Comparison of ENCODE assay signal across 23 cellular contexts in genomic region chr6:157838718-157839430, GRCh38. TPM values are rescaled to one million over a fixed set of nuclear protein-coding genes. Genes with fewer than 3 reads are reported as not detected.
DNase-seq lines count a peak whose midpoint lies in the region; ATAC-seq and TF ChIP-seq lines count a peak whose summit lies in the region.
"Had no signal": no experiment of that assay in that cellular context is flagged by ENCODE, and none has a peak within 500 bp of the region (broad histone marks: within the 10 kb centered on the region; RNA-seq: fewer than 3 reads in every experiment).

No MANE protein-coding gene starts in this region.

- H3K27me3 ChIP-seq in Panc1 (ENCODE audit: control insufficient read depth, insufficient read depth, low read length) (no peaks in the 10 kb centered on the region), neuronal stem cell (ENCODE audit: control insufficient read depth in 3 of 3, insufficient read depth in 3 of 3, low read depth in 1 of 3, low read length in 3 of 3) (no peaks in the 10 kb centered on the region)
- H3K27me3 ChIP-seq: testis had no signal

- H3K4me3 Mint-ChIP-seq in activated T-cell treated with anti-CD3 and anti-CD28 coated beads, Interleukin-2, amount 50 U/mL, for 72 hours: no peak overlapping the region
- H3K4me3 Mint-ChIP-seq in activated T-cell treated with anti-CD3 and anti-CD28 coated beads, Interleukin-2, amount 50 U/mL, for 24 hours: no peak overlapping the region
- H3K4me3 Mint-ChIP-seq in stimulated activated naive B cell treated with anti-CD40 and anti-IgM and Interleukin-4, amounts not matched to agents 10 μg/mL and 1 μg/mL and 100 μg/mL, for 72 hours: peak overlapping the region in 1 of 2 donors; percentile 8
- H3K4me3 Mint-ChIP-seq: activated B cell treated with CpG ODN at 0.5 μM for 24 hours; activated CD4-positive, alpha-beta T cell treated with anti-CD3 and anti-CD28 coated beads, Interleukin-2, amount 10 ng/mL, durations not matched to agents 7 days and 5 days; activated CD8-positive, alpha-beta memory T cell treated with anti-CD3 and anti-CD28 coated beads, Interleukin-2, amount 10 ng/mL, durations not matched to agents 7 days and 5 days; memory B cell had no signal

- peaks cover 7% of the 10 kb centered on the region for H3K79me1 ChIP-seq in neuronal stem cell (ENCODE audit: low read depth, low read length)

- no peak overlapping the region for H4K8ac ChIP-seq in neuronal stem cell (ENCODE audit: low read depth, low read length)

- no peak overlapping the region for H2BK5ac ChIP-seq in neuronal stem cell (ENCODE audit: low read length)

- H3K9me3 ChIP-seq in Panc1 (ENCODE audit: control insufficient read depth, insufficient read depth, low read depth, low read length) (no peaks in the 10 kb centered on the region), neuronal stem cell (replicated peaks in 1 of 2; ENCODE audit: control insufficient read depth in 2 of 2, insufficient read depth in 1 of 2, low read depth in 1 of 2, low read length in 2 of 2) (peaks cover 0 to 3% of the 10 kb centered on the region in 2 donors)
- H3K9me3 ChIP-seq: testis had no signal

- no peak overlapping the region for H2AK5ac ChIP-seq in neuronal stem cell (ENCODE audit: low read depth, low read length)

- CTCF ChIA-PET in Panc1 (lab: Charles Lee): interaction anchor here (0.6 to 0.7 kb wide), 2 partner anchors 12 to 77 kb away, joined by 3 to 4 read pairs; no protein-coding TSS in a partner anchor

- POLR2A ChIA-PET in Panc1 (lab: Charles Lee): no interaction called here

- in situ Hi-C loops in Panc1 (cut with HindIII; ENCODE audit: low pct_unique_long_range_greater_than_20kb, low sequenced_read_pairs): no loop called here

- WGBS in neuronal stem cell (ENCODE audit: extremely low coverage in 2 of 2, insufficient read length in 2 of 2, insufficient replicate concordance in 1 of 2), 2 donors: no CpG with 5 or more reads among the region's 5 CpGs

- intact Hi-C loops in Panc1 (cut with micrococcal nuclease; ENCODE audit: unreplicated experiment): no loop called here

- no peak overlapping the region for H3K18ac ChIP-seq in neuronal stem cell (ENCODE audit: low read length)

- H3K27ac ChIP-seq in Panc1 (ENCODE audit: low read length) (peak overlapping the region; percentile 63), neuronal stem cell (replicated peaks; ENCODE audit: low read length) (no peak overlapping the region)
- H3K27ac ChIP-seq: parathyroid adenoma, testis had no signal

- peak overlapping the region; percentile 24 for H3K27ac Mint-ChIP-seq in activated T-cell treated with anti-CD3 and anti-CD28 coated beads, Interleukin-2, amount 50 U/mL, for 72 hours
- no peak overlapping the region for H3K27ac Mint-ChIP-seq in activated T-cell treated with anti-CD3 and anti-CD28 coated beads, Interleukin-2, amount 50 U/mL, for 24 hours
- peak overlapping the region; percentile 31 for H3K27ac Mint-ChIP-seq in stimulated activated naive B cell treated with anti-CD40 and anti-IgM and Interleukin-4, amounts not matched to agents 10 μg/mL and 1 μg/mL and 100 μg/mL, for 72 hours
- H3K27ac Mint-ChIP-seq: activated B cell treated with CpG ODN at 0.5 μM for 24 hours; activated CD4-positive, alpha-beta T cell treated with anti-CD3 and anti-CD28 coated beads, Interleukin-2, amount 10 ng/mL, durations not matched to agents 7 days and 5 days; activated CD8-positive, alpha-beta memory T cell treated with anti-CD3 and anti-CD28 coated beads, Interleukin-2, amount 10 ng/mL, durations not matched to agents 7 days and 5 days; CD4-positive, alpha-beta T cell; memory B cell had no signal

- ATAC-seq in activated T-cell treated with anti-CD3 and anti-CD28 coated beads, Interleukin-2, amount 50 U/mL, for 72 hours (replicated peaks in 1 of 2): no peak
- ATAC-seq in Panc1 (no peak), GM19035 (IDR thresholded peaks at IDR 0.05; ENCODE audit: unreplicated experiment) (no peak)
- no peak for ATAC-seq in stimulated activated naive B cell treated with anti-CD40 and anti-IgM and Interleukin-4, amounts not matched to agents 10 μg/mL and 1 μg/mL and 100 μg/mL, for 72 hours (replicated peaks)
- ATAC-seq: activated CD8-positive, alpha-beta memory T cell treated with anti-CD3 and anti-CD28 coated beads, Interleukin-2, amount 10 ng/mL, durations not matched to agents 7 days and 5 days; GM12878; stimulated activated naive CD8-positive, alpha-beta T cell treated with anti-CD3 and anti-CD28 coated beads, Interleukin-15, Interleukin-2, amounts not matched to agents 100 U/mL and 50 U/mL, for 24 hours had no signal

- H3K27me3 Mint-ChIP-seq in activated T-cell treated with anti-CD3 and anti-CD28 coated beads, Interleukin-2, amount 50 U/mL, for 72 hours (ENCODE audit: low read depth): no peaks in the 10 kb centered on the region
- no peaks in the 10 kb centered on the region for H3K27me3 Mint-ChIP-seq in activated T-cell treated with anti-CD3 and anti-CD28 coated beads, Interleukin-2, amount 50 U/mL, for 24 hours
- H3K27me3 Mint-ChIP-seq in stimulated activated naive B cell treated with anti-CD40 and anti-IgM and Interleukin-4, amounts not matched to agents 10 μg/mL and 1 μg/mL and 100 μg/mL, for 72 hours: no peaks in the 10 kb centered on the region
- H3K27me3 Mint-ChIP-seq: activated B cell treated with CpG ODN at 0.5 μM for 24 hours; activated CD4-positive, alpha-beta T cell treated with anti-CD3 and anti-CD28 coated beads, Interleukin-2, amount 10 ng/mL, durations not matched to agents 7 days and 5 days; activated CD8-positive, alpha-beta memory T cell treated with anti-CD3 and anti-CD28 coated beads, Interleukin-2, amount 10 ng/mL, durations not matched to agents 7 days and 5 days; CD4-positive, alpha-beta T cell; memory B cell had no signal

- H3K4me1 ChIP-seq in Panc1 (ENCODE audit: control insufficient read depth, insufficient read depth, low read length) (peaks cover 63% of the 10 kb centered on the region), neuronal stem cell (ENCODE audit: control insufficient read depth in 2 of 2, insufficient read depth in 1 of 2, low read depth in 1 of 2, low read length in 2 of 2) (peaks cover under 1 to 5% of the 10 kb centered on the region in 2 donors)
- H3K4me1 ChIP-seq: testis had no signal

- H4K91ac ChIP-seq in neuronal stem cell (ENCODE audit: low read depth, low read length, poor library complexity): no peak overlapping the region

- no peak overlapping the region for H2AFZ ChIP-seq in neuronal stem cell (ENCODE audit: low read length)
- H2AFZ ChIP-seq: parathyroid adenoma had no signal

- H3K36me3 ChIP-seq in Panc1 (ENCODE audit: control insufficient read depth, insufficient read depth, low read length) (no peaks in the 10 kb centered on the region), neuronal stem cell (replicated peaks in 1 of 2; ENCODE audit: control insufficient read depth in 2 of 2, insufficient read depth in 2 of 2, low read length in 2 of 2) (peaks cover 0 to 1% of the 10 kb centered on the region in 2 donors)

- H3K4me2 ChIP-seq in neuronal stem cell (ENCODE audit: insufficient read depth, low read length, poor library complexity, severe bottlenecking): no peak overlapping the region

- BruUV-seq in Panc1 (replicated peaks; lab: Mats Ljungman, UMichigan): no TSS peak

- no peak overlapping the region for H2BK120ac ChIP-seq in neuronal stem cell (ENCODE audit: low read depth, low read length)

- peaks cover 83% of the 10 kb centered on the region for H3K4me1 Mint-ChIP-seq in activated T-cell treated with anti-CD3 and anti-CD28 coated beads, Interleukin-2, amount 50 U/mL, for 72 hours (ENCODE audit: low read depth)
- peaks cover 78% of the 10 kb centered on the region for H3K4me1 Mint-ChIP-seq in activated T-cell treated with anti-CD3 and anti-CD28 coated beads, Interleukin-2, amount 50 U/mL, for 24 hours (ENCODE audit: low read depth)
- H3K4me1 Mint-ChIP-seq in stimulated activated naive B cell treated with anti-CD40 and anti-IgM and Interleukin-4, amounts not matched to agents 10 μg/mL and 1 μg/mL and 100 μg/mL, for 72 hours: peaks cover 38 to 82% of the 10 kb centered on the region in 2 donors

- H2BK12ac ChIP-seq in neuronal stem cell (ENCODE audit: low read length): no peak overlapping the region

- no peak overlapping the region for H3K4ac ChIP-seq in neuronal stem cell (ENCODE audit: low read length)

- no peak overlapping the region for H3K9ac ChIP-seq in neuronal stem cell (ENCODE audit: low read depth, low read length, poor library complexity)
- H3K9ac ChIP-seq: parathyroid adenoma had no signal

- no peak overlapping the region for H3K23ac ChIP-seq in neuronal stem cell (ENCODE audit: low read depth, low read length, poor library complexity)

- H2BK15ac ChIP-seq in neuronal stem cell (ENCODE audit: low read length): no peak overlapping the region

- no peak for TF ChIP-seq CTCF in Panc1 (IDR thresholded peaks at IDR 0.05)
- no peak for TF ChIP-seq CTCF in epithelial cell of esophagus (IDR thresholded peaks at IDR 0.05; ENCODE audit: insufficient read depth, low read depth, low read length, missing control alignments)

- peaks cover 15 to 33% of the 10 kb centered on the region in 2 donors for H3K36me3 Mint-ChIP-seq in activated T-cell treated with anti-CD3 and anti-CD28 coated beads, Interleukin-2, amount 50 U/mL, for 72 hours (ENCODE audit: insufficient read depth in 2 of 2)
- peaks cover 41% of the 10 kb centered on the region for H3K36me3 Mint-ChIP-seq in activated T-cell treated with anti-CD3 and anti-CD28 coated beads, Interleukin-2, amount 50 U/mL, for 24 hours (ENCODE audit: low read depth)
- peaks cover 26 to 43% of the 10 kb centered on the region in 2 donors for H3K36me3 Mint-ChIP-seq in stimulated activated naive B cell treated with anti-CD40 and anti-IgM and Interleukin-4, amounts not matched to agents 10 μg/mL and 1 μg/mL and 100 μg/mL, for 72 hours

- DNase-seq in activated T-cell treated with anti-CD3 and anti-CD28 coated beads, Interleukin-2, amount 50 U/mL, for 72 hours: no peak
- no peak for DNase-seq in activated T-cell treated with anti-CD3 and anti-CD28 coated beads, Interleukin-2, amount 50 U/mL, for 24 hours
- no peak for DNase-seq in Panc1 (ENCODE audit: low read depth, low spot score)
- DNase-seq in epithelial cell of esophagus (ENCODE audit: low read depth): peak; percentile 68
- DNase-seq in stimulated activated naive B cell treated with anti-CD40 and anti-IgM and Interleukin-4, amounts not matched to agents 10 μg/mL and 1 μg/mL and 100 μg/mL, for 72 hours: no peak
- DNase-seq in ureter (ENCODE audit: low spot score): no peak
- DNase-seq in neuronal stem cell (ENCODE audit: low spot score): no peak
- DNase-seq: activated B cell treated with CpG ODN at 0.5 μM for 24 hours; activated CD4-positive, alpha-beta T cell treated with anti-CD3 and anti-CD28 coated beads, Interleukin-2, amount 10 ng/mL, durations not matched to agents 7 days and 5 days; activated CD8-positive, alpha-beta memory T cell treated with anti-CD3 and anti-CD28 coated beads, Interleukin-2, amount 10 ng/mL, durations not matched to agents 7 days and 5 days; activated T-cell treated with anti-CD3 and anti-CD28 coated beads, Interleukin-2, amount 50 U/mL, for 48 hours; CD4-positive, alpha-beta T cell; EL; NCI-H1048; NCI-H1694; NCI-H2171; stimulated activated naive CD8-positive, alpha-beta T cell treated with anti-CD3 and anti-CD28 coated beads, Interleukin-15, Interleukin-2, amounts not matched to agents 100 U/mL and 50 U/mL, for 24 hours; testis had no signal

- H3K4me3 ChIP-seq in Panc1 (ENCODE audit: low read depth in 2 of 2, low read length in 2 of 2) (no peak overlapping the region), epithelial cell of esophagus (ENCODE audit: low read length) (peak overlapping the region; percentile 32), neuronal stem cell (ENCODE audit: low read length in 2 of 2) (no peak overlapping the region)
- H3K4me3 ChIP-seq: GM12878, skin epidermis, testis had no signal

- peaks cover 4% of the 10 kb centered on the region in 2 donors for H3K9me3 Mint-ChIP-seq in activated T-cell treated with anti-CD3 and anti-CD28 coated beads, Interleukin-2, amount 50 U/mL, for 72 hours
- peaks cover 7% of the 10 kb centered on the region for H3K9me3 Mint-ChIP-seq in activated T-cell treated with anti-CD3 and anti-CD28 coated beads, Interleukin-2, amount 50 U/mL, for 24 hours
- peaks cover 4% of the 10 kb centered on the region in 2 donors for H3K9me3 Mint-ChIP-seq in stimulated activated naive B cell treated with anti-CD40 and anti-IgM and Interleukin-4, amounts not matched to agents 10 μg/mL and 1 μg/mL and 100 μg/mL, for 72 hours
- H3K9me3 Mint-ChIP-seq: activated B cell treated with CpG ODN at 0.5 μM for 24 hours; activated CD4-positive, alpha-beta T cell treated with anti-CD3 and anti-CD28 coated beads, Interleukin-2, amount 10 ng/mL, durations not matched to agents 7 days and 5 days; CD4-positive, alpha-beta T cell; memory B cell had no signal

- no peak overlapping the region for H3K14ac ChIP-seq in neuronal stem cell (ENCODE audit: low read length)

RNA-seq across cellular contexts. Expression of gene SNX9, which starts 15.8 kb away (rescaled TPM):
- total RNA-seq in activated T-cell treated with anti-CD3 and anti-CD28 coated beads, Interleukin-2, amount 50 U/mL, for 72 hours: 10 to 100 TPM; 83.5 to 94.6 TPM
- 46.0 TPM for total RNA-seq in Panc1 (2021; ENCODE audit: unreplicated experiment)
- 37.4 TPM for polyA plus RNA-seq in Panc1 (2012; ENCODE audit: insufficient read length)
- total RNA-seq in ureter: 45.8 TPM
- polyA plus RNA-seq in neuronal stem cell (2013, experiment 1 of 2): 21.0 TPM
- polyA plus RNA-seq in neuronal stem cell (2013, experiment 2 of 2): 21.3 TPM
